In genomic region chr17:78777886-78778285, GRCh38 we compare ENCODE assay signal across 15 cellular contexts. TPM values are rescaled to one million over a fixed set of nuclear protein-coding genes. Genes with fewer than 3 reads are reported as not detected.
DNase-seq lines count a peak whose midpoint lies in the region; ATAC-seq and TF ChIP-seq lines count a peak whose summit lies in the region.
"Had no signal": no experiment of that assay in that cellular context is flagged by ENCODE, and none has a peak within 500 bp of the region (broad histone marks: within the 10 kb centered on the region; RNA-seq: fewer than 3 reads in every experiment).

No MANE protein-coding gene starts in this region.

- peaks cover 1% of the 10 kb centered on the region for H3K36me3 Mint-ChIP-seq in activated T-cell treated with anti-CD3 and anti-CD28 coated beads, Interleukin-2, amount 50 U/mL, for 4 hours (ENCODE audit: insufficient read depth)
- H3K36me3 Mint-ChIP-seq in activated B cell treated with CpG ODN at 0.5 μM for 24 hours (ENCODE audit: low read depth): peaks cover 19% of the 10 kb centered on the region
- peaks cover 0 to 4% (median 0%) of the 10 kb centered on the region in 3 donors for H3K36me3 Mint-ChIP-seq in immature natural killer cell
- no peaks in the 10 kb centered on the region for H3K36me3 Mint-ChIP-seq in chondrocyte (ENCODE audit: low read depth)

- CTCF ChIA-PET in activated B cell treated with CpG ODN at 0.5 μM for 24 hours (lab: Charles Lee): no interaction called here

- H3K4me3 ChIP-seq in upper lobe of left lung: no peak overlapping the region
- H3K4me3 ChIP-seq: esophagus muscularis mucosa, SK-N-MC had no signal

- ATAC-seq in activated T-cell treated with anti-CD3 and anti-CD28 coated beads, Interleukin-2, amount 50 U/mL, for 4 hours: no peak
- no peak for ATAC-seq in activated B cell treated with CpG ODN at 0.5 μM for 24 hours (ENCODE audit: low read depth)
- no peak for ATAC-seq in upper lobe of left lung (ENCODE audit: low FRiP score in 2 of 2)
- no peak for ATAC-seq in HG02981 (IDR thresholded peaks at IDR 0.05; ENCODE audit: unreplicated experiment)

- no peak for DNase-seq in activated T-cell treated with anti-CD3 and anti-CD28 coated beads, Interleukin-2, amount 50 U/mL, for 4 hours
- no peak for DNase-seq in activated T-cell treated with anti-CD3 and anti-CD28 coated beads, Interleukin-2, amount 50 U/mL, for 48 hours
- DNase-seq in activated B cell treated with CpG ODN at 0.5 μM for 24 hours (no peak), immature natural killer cell (no peak), upper lobe of left lung (no peak), chondrocyte (ENCODE audit: low spot score) (no peak)
- DNase-seq in stimulated activated CD4-positive, alpha-beta T cell treated with anti-CD3 and anti-CD28 coated beads, Interleukin-4, amount 100 ng/mL, for 24 hours: no peak
- DNase-seq: ACHN, GDM1, Kasumi-1, kidney, NCI-H446 treated with DMSO at 0.1 percent for 48 hours had no signal

- 82 to 88% methylated on average over 4 of the region's 4 CpGs for WGBS in upper lobe of left lung, 2 donors

- H3K4me3 Mint-ChIP-seq in activated T-cell treated with anti-CD3 and anti-CD28 coated beads, Interleukin-2, amount 50 U/mL, for 4 hours: peak overlapping the region; percentile 63
- H3K4me3 Mint-ChIP-seq in activated B cell treated with CpG ODN at 0.5 μM for 24 hours: peak overlapping the region; percentile 66
- peak overlapping the region; percentile 69 to 80 (median 72) for H3K4me3 Mint-ChIP-seq in immature natural killer cell
- H3K4me3 Mint-ChIP-seq in chondrocyte (ENCODE audit: unreplicated experiment): no peak overlapping the region

- TF ChIP-seq CTCF in activated B cell treated with CpG ODN at 0.5 μM for 24 hours (IDR thresholded peaks at IDR 0.05) (no peak), upper lobe of left lung (IDR thresholded peaks at IDR 0.05) (no peak), chondrocyte (IDR thresholded peaks at IDR 0.05) (no peak)

- POLR2A ChIA-PET in activated B cell treated with CpG ODN at 0.5 μM for 24 hours (lab: Charles Lee): interaction anchor here (0.5 to 4.7 kb wide), 13 partner anchors 9 to 603 kb away, joined by 3 to 49 read pairs (median 7); no protein-coding TSS in a partner anchor

- no peak for TF ChIP-seq POLR2A in upper lobe of left lung (IDR thresholded peaks at IDR 0.05)

- H3K27ac Mint-ChIP-seq in activated B cell treated with CpG ODN at 0.5 μM for 24 hours (peak overlapping the region; percentile 85), immature natural killer cell (peak overlapping the region; percentile 88 to 99 (median 94)), chondrocyte (ENCODE audit: unreplicated experiment) (no peak overlapping the region)

- no peaks in the 10 kb centered on the region for H3K9me3 Mint-ChIP-seq in activated T-cell treated with anti-CD3 and anti-CD28 coated beads, Interleukin-2, amount 50 U/mL, for 4 hours
- H3K9me3 Mint-ChIP-seq in activated B cell treated with CpG ODN at 0.5 μM for 24 hours (no peaks in the 10 kb centered on the region), immature natural killer cell (no peaks in the 10 kb centered on the region), chondrocyte (ENCODE audit: low read depth) (no peaks in the 10 kb centered on the region)

- H3K36me3 ChIP-seq in upper lobe of left lung: no peaks in the 10 kb centered on the region
- H3K36me3 ChIP-seq: esophagus muscularis mucosa had no signal

- H3K4me1 ChIP-seq in upper lobe of left lung: peaks cover 26 to 72% (median 46%) of the 10 kb centered on the region in 4 donors

- no peaks in the 10 kb centered on the region for H3K27me3 Mint-ChIP-seq in activated T-cell treated with anti-CD3 and anti-CD28 coated beads, Interleukin-2, amount 50 U/mL, for 4 hours (ENCODE audit: low read depth)
- H3K27me3 Mint-ChIP-seq in activated B cell treated with CpG ODN at 0.5 μM for 24 hours (no peaks in the 10 kb centered on the region), immature natural killer cell (ENCODE audit: low read depth in 3 of 3) (peaks cover 4 to 36% (median 23%) of the 10 kb centered on the region in 3 donors), chondrocyte (ENCODE audit: low read depth) (no peaks in the 10 kb centered on the region)

- peaks cover 55% of the 10 kb centered on the region for H3K4me1 Mint-ChIP-seq in activated T-cell treated with anti-CD3 and anti-CD28 coated beads, Interleukin-2, amount 50 U/mL, for 4 hours (ENCODE audit: low read depth)
- H3K4me1 Mint-ChIP-seq in activated B cell treated with CpG ODN at 0.5 μM for 24 hours (peaks cover 70% of the 10 kb centered on the region), immature natural killer cell (peaks cover 69 to 70% of the 10 kb centered on the region in 2 donors), chondrocyte (ENCODE audit: low read depth) (peaks cover 48% of the 10 kb centered on the region)

- TF ChIP-seq EP300 in upper lobe of left lung (IDR thresholded peaks at IDR 0.05): no peak

- no peaks in the 10 kb centered on the region for H3K27me3 ChIP-seq in upper lobe of left lung
- H3K27me3 ChIP-seq: esophagus muscularis mucosa had no signal

- H3K9me3 ChIP-seq in upper lobe of left lung: no peaks in the 10 kb centered on the region
- H3K9me3 ChIP-seq: esophagus muscularis mucosa had no signal

- H3K27ac ChIP-seq in upper lobe of left lung: peak overlapping the region in 3 of 4 donors; percentile 53 to 100 (median 99)
- H3K27ac ChIP-seq: SK-N-MC had no signal

- intact Hi-C loops in activated B cell treated with CpG ODN at 0.5 μM for 24 hours (cut with micrococcal nuclease): loop anchor here (10.0 kb wide), 1 partner anchor 633 kb away; the partner anchor contains the start of gene C17orf99

RNA-seq across cellular contexts. Expression of gene CYTH1, which starts 4.2 kb away (rescaled TPM):
- total RNA-seq in activated T-cell treated with anti-CD3 and anti-CD28 coated beads, Interleukin-2, amount 50 U/mL, for 4 hours: 10 to 100 TPM; 55.9 to 99.3 (median 82.8) TPM
- 368 and 391 TPM in 2 replicates for total RNA-seq in activated B cell treated with CpG ODN at 0.5 μM for 24 hours
- 100 to 1,000 TPM; 176 to 336 (median 233) TPM for polyA plus RNA-seq in immature natural killer cell
- total RNA-seq in upper lobe of left lung: 100 to 1,000 TPM; 113 to 295 (median 121) TPM
- 79.2 to 155 TPM (median 80.8 TPM) in 3 replicates for total RNA-seq in chondrocyte
